In genomic region chrX:133042260-133042659, GRCh38 we compare ENCODE assay signal across 3 cellular contexts. TPM values are rescaled to one million over a fixed set of nuclear protein-coding genes. Genes with fewer than 3 reads are reported as not detected.
"Had no signal": no experiment of that assay in that cellular context is flagged by ENCODE, and none has a peak within 500 bp of the region (broad histone marks: within the 10 kb centered on the region; RNA-seq: fewer than 3 reads in every experiment).

No MANE protein-coding gene starts in this region.

- ATAC-seq: GM12878 had no signal

- DNase-seq: GDM1, GF-D8 had no signal

- H3K4me3 ChIP-seq: GM12878 had no signal

RNA-seq across cellular contexts. Expression of gene USP26, which starts 54.6 kb away (rescaled TPM):
- total RNA-seq: GM12878 had no signal
- polyA plus RNA-seq: GM12878 had no signal
